8 cellular contexts compared by ENCODE assay signal in the genomic region with DNA sequence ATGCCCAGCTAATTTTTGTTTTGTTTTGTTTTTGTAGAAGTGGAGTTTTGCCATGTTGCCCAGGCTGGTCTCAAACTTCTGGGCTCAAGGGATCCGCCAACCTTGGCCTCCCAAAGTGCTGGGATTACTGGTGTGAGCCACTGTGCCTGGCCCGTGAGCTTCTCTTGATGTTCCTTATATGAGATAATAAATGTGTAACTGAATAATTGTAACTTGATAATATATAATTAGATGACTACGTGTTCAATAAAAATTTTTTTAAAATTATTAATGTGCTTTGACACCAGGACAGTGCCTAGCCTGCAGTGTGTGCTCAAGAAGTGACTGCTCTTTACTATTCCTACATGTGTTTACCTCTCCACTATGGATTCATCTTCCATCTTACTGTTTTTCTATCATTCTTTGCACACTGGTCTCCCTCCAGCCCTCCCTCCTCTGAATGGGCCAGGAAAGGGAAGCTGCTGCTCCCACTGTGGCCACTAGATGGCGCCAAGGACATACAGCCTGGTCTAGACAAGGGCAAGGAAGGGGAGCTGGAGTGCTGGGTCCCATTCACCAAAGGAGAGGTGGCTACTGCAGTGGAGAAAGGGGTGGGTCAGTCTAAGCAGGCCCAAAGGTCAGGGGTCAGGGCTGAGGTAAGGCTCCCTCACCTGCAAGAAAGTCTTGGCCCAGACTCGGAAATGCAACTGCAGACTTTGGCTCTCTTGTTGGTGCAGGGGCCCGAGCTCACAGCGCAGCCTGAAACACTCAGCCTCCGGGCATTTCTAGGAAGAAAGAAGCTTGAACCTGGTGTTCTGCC.
DNase-seq lines count a peak whose midpoint lies in the region; ATAC-seq and TF ChIP-seq lines count a peak whose summit lies in the region.

No MANE protein-coding gene starts in this region.

- peak; percentile 68 for DNase-seq in NCI-H2227 treated with DMSO at 0.1 percent for 48 hours (lab: John Stamatoyannopoulos, UW)
- DNase-seq in activated CD4-positive, CD25-positive, alpha-beta regulatory T cell treated with anti-CD3 and anti-CD28 coated beads, Interleukin-2, amount 50 U/mL, for 16 hours (ENCODE audit: low read depth, low spot score) = peak; percentile 82
- DNase-seq in caudate nucleus (lab: John Stamatoyannopoulos, UW) = peak in 58 of 61 donors; percentile 41 to 90 (median 72)
- peak; percentile 94 for DNase-seq in left kidney (ENCODE audit: low read depth, low spot score)
- DNase-seq in stimulated activated CD4-positive, alpha-beta T cell treated with anti-CD3 and anti-CD28 coated beads, Interleukin-4, amount 100 ng/mL, for 1 hour = peak; percentile 86

- peak; percentile 79 for ATAC-seq in HG02973 (IDR thresholded peaks at IDR 0.05; ENCODE audit: unreplicated experiment)
- ATAC-seq in GM21367 (IDR thresholded peaks at IDR 0.05; ENCODE audit: unreplicated experiment) = no peak

- peak; percentile 97 for TF ChIP-seq CTCF in GM12875 (IDR thresholded peaks at IDR 0.05; ENCODE audit: borderline replicate concordance, insufficient read depth, low read depth, low read length)

- no peak overlapping the region for H3K27ac ChIP-seq in caudate nucleus (ENCODE audit: low read depth, low read length)

- H3K4me3 ChIP-seq in GM12875 (ENCODE audit: low read depth, low read length) = no peak overlapping the region
